ENCODE assay signal across 21 cellular contexts in the genomic region with DNA sequence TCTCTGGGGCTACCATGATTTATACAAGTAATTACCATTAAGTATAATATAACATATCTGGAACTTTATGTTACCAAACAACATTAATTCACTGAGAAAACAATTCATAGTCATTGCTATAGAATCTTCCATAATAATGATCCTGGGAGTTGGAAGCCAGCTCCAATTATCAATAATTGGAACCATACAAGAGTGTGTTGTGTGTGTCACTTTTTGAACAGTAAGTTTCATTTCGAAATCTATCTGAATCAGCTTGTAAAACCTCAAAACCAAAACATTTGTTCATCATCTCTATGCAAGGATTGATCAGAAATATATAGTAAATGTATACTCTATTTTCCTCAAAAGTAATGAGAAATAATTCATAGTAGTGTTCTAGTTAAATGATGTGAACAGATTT.
DNase-seq lines count a peak whose midpoint lies in the region; ATAC-seq, FAIRE-seq and TF ChIP-seq lines count a peak whose summit lies in the region.
"Had no signal": no experiment of that assay in that cellular context is flagged by ENCODE, and none has a peak within 500 bp of the region (broad histone marks: within the 10 kb centered on the region; RNA-seq: fewer than 3 reads in every experiment).

No MANE protein-coding gene starts in this region.

- no peaks in the 10 kb centered on the region for H3K9me1 ChIP-seq in K562 (ENCODE audit: control insufficient read depth, insufficient read depth, low read length)

- POLR2A ChIA-PET in K562 (lab: Yijun Ruan, JAX), result interaction anchor here (0.6 kb wide), 1 partner anchor 600 kb away, joined by 3 read pairs; no protein-coding TSS in a partner anchor

- H3K27ac ChIP-seq in K562 (ENCODE audit: extremely low read depth, low read depth, low read length) (no peak overlapping the region), ovary (no peak overlapping the region)

- H3K9ac ChIP-seq in K562 (ENCODE audit: insufficient read depth in 1 of 2, low read depth in 2 of 2, low read length in 2 of 2), result no peak overlapping the region

- TF ChIP-seq POLR2A in K562 (conservative IDR thresholded peaks at IDR 0.05) (no peak), ovary (IDR thresholded peaks at IDR 0.05) (no peak)

- WGBS in K562 (ENCODE audit: insufficient coverage, low coverage, missing lambda C conversion rate), result 57% methylated on average over 1 of the region's 1 CpG
- 96 to 98% (median 98%) methylated on average over 1 of the region's 1 CpG for WGBS in ovary, 3 donors

- DNase-seq in HS-5 (ENCODE audit: low read depth) (peak; percentile 32), K562 (ENCODE audit: extremely low read depth in 1 of 4, low spot score in 3 of 4) (no peak), fibroblast of mammary gland (ENCODE audit: low read depth) (peak; percentile 31), ovary (no peak), NCI-H2196 (lab: John Stamatoyannopoulos, UW; ENCODE audit: unreplicated experiment) (no peak), NCI-H187 (lab: John Stamatoyannopoulos, UW) (no peak)
- DNase-seq: 8988T; C1 segment of cervical spinal cord; Calu3; CD4-positive, alpha-beta memory T cell; COR-L47; DMS153; DND-41; HFFc6 had no signal

- H3K4me2 ChIP-seq in K562 (ENCODE audit: insufficient read depth, low read length), result no peak overlapping the region
- H3K4me2 ChIP-seq: GM23338 had no signal

- H4K20me1 ChIP-seq in K562 (replicated peaks; ENCODE audit: control insufficient read depth, insufficient read depth, low read length), result no peaks in the 10 kb centered on the region; the same call in 1 of the 2 replicates

- H3K27me3 ChIP-seq in K562 (ENCODE audit: control insufficient read depth in 2 of 2, insufficient read depth in 2 of 2, low read length in 2 of 2), result no peaks in the 10 kb centered on the region
- no peaks in the 10 kb centered on the region for H3K27me3 ChIP-seq in ovary

- H3K36me3 ChIP-seq in K562 (ENCODE audit: control insufficient read depth, insufficient read depth, low read length), result peaks cover 3% of the 10 kb centered on the region; the same call in 1 of the 3 replicates
- no peaks in the 10 kb centered on the region for H3K36me3 ChIP-seq in ovary
- H3K36me3 ChIP-seq: HAP-1 had no signal

- TF ChIP-seq RAD21 in K562 (CRISPR knock-in tag; conservative IDR thresholded peaks at IDR 0.05 in 1 of 2, IDR thresholded peaks at IDR 0.05 in 1 of 2), result no peak

- in situ Hi-C loops in K562 (cut with MboI), result no loop called here

- H3K4me1 ChIP-seq in K562 (replicated peaks in 1 of 2; ENCODE audit: control insufficient read depth in 2 of 2, insufficient read depth in 2 of 2, low read length in 2 of 2) (no peaks in the 10 kb centered on the region), ovary (ENCODE audit: insufficient read depth) (no peaks in the 10 kb centered on the region)
- H3K4me1 ChIP-seq: HAP-1 had no signal

- peak; percentile 23 for FAIRE-seq in A204.1 (lab: Jason Lieb, UNC)
- FAIRE-seq in K562 (lab: Jason Lieb, UNC), result peak; percentile 32
- FAIRE-seq: G401.6, GM12892, H54 had no signal

- no TSS peak for BruUV-seq in K562 (replicated peaks; lab: Mats Ljungman, UMichigan)

- ATAC-seq in K562 (no peak), HG03159 (IDR thresholded peaks at IDR 0.05; ENCODE audit: unreplicated experiment) (no peak)
- ATAC-seq: GM23338 had no signal

- peaks cover under 1% of the 10 kb centered on the region; the same call in 1 of the 2 replicates for H3K9me3 ChIP-seq in K562 (replicated peaks; ENCODE audit: control insufficient read depth, insufficient read depth, low read depth, low read length)
- no peaks in the 10 kb centered on the region for H3K9me3 ChIP-seq in ovary
- H3K9me3 ChIP-seq: HAP-1 had no signal

- no peak overlapping the region for H2AFZ ChIP-seq in K562 (ENCODE audit: low read depth, low read length)
- H2AFZ ChIP-seq: GM23338 had no signal

- intact Hi-C loops in K562 (cut with micrococcal nuclease), result loop anchor here (10.0 kb wide), 1 partner anchor 252 kb away; no protein-coding TSS in a partner anchor
- intact Hi-C loops in ovary (cut with DNase I), result no loop called here

- H3K79me2 ChIP-seq in K562 (ENCODE audit: control insufficient read depth, insufficient read depth, low read length), result no peaks in the 10 kb centered on the region; the same call in 2 of the 3 replicates

- TF ChIP-seq CTCF in K562 (IDR thresholded peaks at IDR 0.05 in 2 of 3, conservative IDR thresholded peaks at IDR 0.05 in 1 of 3; ENCODE audit: insufficient read depth in 2 of 3, low read depth in 1 of 3, low read length in 3 of 3) (no peak), fibroblast of mammary gland (conservative IDR thresholded peaks at IDR 0.05; ENCODE audit: control insufficient read depth, insufficient read depth, low read depth, low read length) (no peak), ovary (IDR thresholded peaks at IDR 0.05) (no peak)

- H3K4me3 ChIP-seq in K562 (no peak overlapping the region), fibroblast of mammary gland (ENCODE audit: control insufficient read depth, low read depth, low read length) (no peak overlapping the region), ovary (no peak overlapping the region)
- H3K4me3 ChIP-seq: GM23338, HAP-1 had no signal

- CTCF ChIA-PET in K562 (lab: Yijun Ruan, JAX; ENCODE audit: low intra/inter-chr PET ratio), result no interaction called here

- TF ChIP-seq EP300 in K562 (IDR thresholded peaks at IDR 0.05; ENCODE audit: low read length) (no peak), ovary (IDR thresholded peaks at IDR 0.05) (no peak)

TF ChIP-seq in K562, 482 proteins besides CTCF, POLR2A, EP300 and RAD21 (continues in another document):
- TF ChIP-seq, protein P1, sequence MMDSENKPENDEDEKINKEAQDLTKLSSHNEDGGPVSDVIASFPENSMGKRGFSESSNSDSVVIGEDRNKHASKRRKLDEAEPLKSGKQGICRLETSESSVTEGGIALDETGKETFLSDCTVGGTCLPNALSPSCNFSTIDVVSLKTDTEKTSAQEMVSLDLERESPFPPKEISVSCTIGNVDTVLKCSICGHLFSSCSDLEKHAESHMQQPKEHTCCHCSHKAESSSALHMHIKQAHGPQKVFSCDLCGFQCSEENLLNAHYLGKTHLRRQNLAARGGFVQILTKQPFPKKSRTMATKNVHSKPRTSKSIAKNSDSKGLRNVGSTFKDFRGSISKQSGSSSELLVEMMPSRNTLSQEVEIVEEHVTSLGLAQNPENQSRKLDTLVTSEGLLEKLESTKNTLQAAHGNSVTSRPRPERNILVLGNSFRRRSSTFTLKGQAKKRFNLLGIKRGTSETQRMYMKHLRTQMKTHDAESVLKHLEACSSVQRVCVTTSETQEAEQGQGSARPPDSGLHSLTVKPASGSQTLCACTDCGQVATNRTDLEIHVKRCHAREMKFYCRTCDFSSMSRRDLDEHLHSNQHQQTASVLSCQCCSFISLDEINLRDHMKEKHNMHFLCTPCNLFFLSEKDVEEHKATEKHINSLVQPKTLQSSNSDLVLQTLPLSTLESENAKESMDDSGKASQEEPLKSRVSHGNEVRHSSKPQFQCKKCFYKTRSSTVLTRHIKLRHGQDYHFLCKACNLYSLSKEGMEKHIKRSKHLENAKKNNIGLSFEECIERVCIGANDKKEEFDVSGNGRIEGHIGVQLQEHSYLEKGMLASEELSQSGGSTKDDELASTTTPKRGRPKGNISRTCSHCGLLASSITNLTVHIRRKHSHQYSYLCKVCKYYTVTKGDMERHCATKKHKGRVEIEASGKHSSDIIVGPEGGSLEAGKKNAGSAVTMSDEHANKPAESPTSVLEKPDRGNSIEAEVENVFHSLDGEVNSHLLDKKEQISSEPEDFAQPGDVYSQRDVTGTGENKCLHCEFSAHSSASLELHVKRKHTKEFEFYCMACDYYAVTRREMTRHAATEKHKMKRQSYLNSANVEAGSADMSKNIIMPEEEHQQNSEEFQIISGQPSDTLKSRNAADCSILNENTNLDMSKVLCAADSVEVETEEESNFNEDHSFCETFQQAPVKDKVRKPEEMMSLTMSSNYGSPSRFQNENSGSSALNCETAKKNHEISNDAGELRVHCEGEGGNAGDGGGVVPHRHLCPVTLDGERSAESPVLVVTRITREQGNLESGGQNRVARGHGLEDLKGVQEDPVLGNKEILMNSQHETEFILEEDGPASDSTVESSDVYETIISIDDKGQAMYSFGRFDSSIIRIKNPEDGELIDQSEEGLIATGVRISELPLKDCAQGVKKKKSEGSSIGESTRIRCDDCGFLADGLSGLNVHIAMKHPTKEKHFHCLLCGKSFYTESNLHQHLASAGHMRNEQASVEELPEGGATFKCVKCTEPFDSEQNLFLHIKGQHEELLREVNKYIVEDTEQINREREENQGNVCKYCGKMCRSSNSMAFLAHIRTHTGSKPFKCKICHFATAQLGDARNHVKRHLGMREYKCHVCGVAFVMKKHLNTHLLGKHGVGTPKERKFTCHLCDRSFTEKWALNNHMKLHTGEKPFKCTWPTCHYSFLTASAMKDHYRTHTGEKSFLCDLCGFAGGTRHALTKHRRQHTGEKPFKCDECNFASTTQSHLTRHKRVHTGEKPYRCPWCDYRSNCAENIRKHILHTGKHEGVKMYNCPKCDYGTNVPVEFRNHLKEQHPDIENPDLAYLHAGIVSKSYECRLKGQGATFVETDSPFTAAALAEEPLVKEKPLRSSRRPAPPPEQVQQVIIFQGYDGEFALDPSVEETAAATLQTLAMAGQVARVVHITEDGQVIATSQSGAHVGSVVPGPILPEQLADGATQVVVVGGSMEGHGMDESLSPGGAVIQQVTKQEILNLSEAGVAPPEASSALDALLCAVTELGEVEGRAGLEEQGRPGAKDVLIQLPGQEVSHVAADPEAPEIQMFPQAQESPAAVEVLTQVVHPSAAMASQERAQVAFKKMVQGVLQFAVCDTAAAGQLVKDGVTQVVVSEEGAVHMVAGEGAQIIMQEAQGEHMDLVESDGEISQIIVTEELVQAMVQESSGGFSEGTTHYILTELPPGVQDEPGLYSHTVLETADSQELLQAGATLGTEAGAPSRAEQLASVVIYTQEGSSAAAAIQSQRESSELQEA (IDR thresholded peaks at IDR 0.05; ENCODE audit: low read depth), result no peak
- TF ChIP-seq PTRF (tag; IDR thresholded peaks at IDR 0.05), result no peak
- TF ChIP-seq ESRRB (CRISPR knock-in tag; IDR thresholded peaks at IDR 0.05; ENCODE audit: borderline replicate concordance), result no peak
- TF ChIP-seq ZKSCAN1 (IDR thresholded peaks at IDR 0.05; ENCODE audit: low read depth, low read length), result no peak
- no peak for TF ChIP-seq ZNF431 (CRISPR knock-in tag; IDR thresholded peaks at IDR 0.05)
- TF ChIP-seq PYGO2 (tag; IDR thresholded peaks at IDR 0.05), result no peak
- TF ChIP-seq, protein P2, sequence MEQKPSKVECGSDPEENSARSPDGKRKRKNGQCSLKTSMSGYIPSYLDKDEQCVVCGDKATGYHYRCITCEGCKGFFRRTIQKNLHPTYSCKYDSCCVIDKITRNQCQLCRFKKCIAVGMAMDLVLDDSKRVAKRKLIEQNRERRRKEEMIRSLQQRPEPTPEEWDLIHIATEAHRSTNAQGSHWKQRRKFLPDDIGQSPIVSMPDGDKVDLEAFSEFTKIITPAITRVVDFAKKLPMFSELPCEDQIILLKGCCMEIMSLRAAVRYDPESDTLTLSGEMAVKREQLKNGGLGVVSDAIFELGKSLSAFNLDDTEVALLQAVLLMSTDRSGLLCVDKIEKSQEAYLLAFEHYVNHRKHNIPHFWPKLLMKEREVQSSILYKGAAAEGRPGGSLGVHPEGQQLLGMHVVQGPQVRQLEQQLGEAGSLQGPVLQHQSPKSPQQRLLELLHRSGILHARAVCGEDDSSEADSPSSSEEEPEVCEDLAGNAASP (IDR thresholded peaks at IDR 0.05), result no peak
- TF ChIP-seq DDX20 (tag; IDR thresholded peaks at IDR 0.05; ENCODE audit: low read depth), result no peak

Comparison
In these comparisons a context has a peak if more than half of its experiments do, and no peak if none do; other contexts are left out.
1. DNase-seq: peak in HS-5 (single experiment) and fibroblast of mammary gland (single experiment); none in K562 (0 of 4), ovary (0 of 5), NCI-H2196 (single experiment) and NCI-H187 (0 of 2).